31 cellular contexts compared by ENCODE assay signal in genomic region chr4:139904406-139904805, GRCh38.
"Had no signal": no experiment of that assay in that cellular context is flagged by ENCODE, and none has a peak within 500 bp of the region (broad histone marks: within the 10 kb centered on the region; RNA-seq: fewer than 3 reads in every experiment).

No MANE protein-coding gene starts in this region.

- H3K4me3 ChIP-seq: heart left ventricle, neural progenitor cell, right atrium auricular region, smooth muscle cell, thoracic aorta, uterus had no signal

- ATAC-seq: activated CD4-positive, CD25-positive, alpha-beta regulatory T cell treated with anti-CD3 and anti-CD28 coated beads, Interleukin-2, amount 50 U/mL, for 24 hours; activated naive CD8-positive, alpha-beta T cell treated with anti-CD3 and anti-CD28 coated beads, Interleukin-2, amount 50 U/mL, for 24 hours; esophagus mucosa; left colon had no signal

- H3K9me3 ChIP-seq: right atrium auricular region, thoracic aorta, uterus had no signal

- H3K27me3 Mint-ChIP-seq: activated CD4-positive, alpha-beta T cell treated with anti-CD3 and anti-CD28 coated beads, Interleukin-2, amount 10 ng/mL, durations not matched to agents 24 days and 14 days; activated naive CD8-positive, alpha-beta T cell treated with anti-CD3 and anti-CD28 coated beads, Interleukin-2, amount 50 U/mL, for 24 hours; dendritic cell treated with granulocyte-macrophage colony-stimulating factor and Interleukin-4, amounts not matched to agents 40 ng/mL and 50 ng/mL, for 4 days; naive B cell; type B pancreatic cell had no signal

- H3K4me1 Mint-ChIP-seq: activated naive CD8-positive, alpha-beta T cell treated with anti-CD3 and anti-CD28 coated beads, Interleukin-2, amount 50 U/mL, for 24 hours; central memory CD8-positive, alpha-beta T cell had no signal

- H3K27ac ChIP-seq: heart left ventricle, neural progenitor cell, right atrium auricular region, thoracic aorta, WERI-Rb-1 had no signal

- H3K36me3 ChIP-seq: heart left ventricle, neural progenitor cell, right atrium auricular region, thoracic aorta, uterus, WERI-Rb-1 had no signal

- H3K4me3 Mint-ChIP-seq: activated CD4-positive, alpha-beta T cell treated with anti-CD3 and anti-CD28 coated beads, Interleukin-2, amount 10 ng/mL, durations not matched to agents 24 days and 14 days; activated naive CD8-positive, alpha-beta T cell treated with anti-CD3 and anti-CD28 coated beads, Interleukin-2, amount 50 U/mL, for 24 hours; central memory CD8-positive, alpha-beta T cell; dendritic cell treated with granulocyte-macrophage colony-stimulating factor and Interleukin-4, amounts not matched to agents 40 ng/mL and 50 ng/mL, for 4 days; endodermal cell; immature natural killer cell; mesothelial cell of epicardium; naive B cell; neural progenitor cell; T-helper 1 cell treated with Interleukin-12 subunit alpha and Interleukin-12 subunit beta and Interleukin-4 antibody, amounts not matched to agents 30 μg/mL and 1 μg/mL, for 36 hours; type B pancreatic cell had no signal

- H3K27me3 ChIP-seq: heart left ventricle, neural progenitor cell, right atrium auricular region, uterus had no signal

- H3K9me3 Mint-ChIP-seq: activated naive CD8-positive, alpha-beta T cell treated with anti-CD3 and anti-CD28 coated beads, Interleukin-2, amount 50 U/mL, for 24 hours; dendritic cell treated with granulocyte-macrophage colony-stimulating factor and Interleukin-4, amounts not matched to agents 40 ng/mL and 50 ng/mL, for 4 days; immature natural killer cell had no signal

- H3K36me3 Mint-ChIP-seq: type B pancreatic cell had no signal

- H3K27ac Mint-ChIP-seq: activated CD4-positive, alpha-beta T cell treated with anti-CD3 and anti-CD28 coated beads, Interleukin-2, amount 10 ng/mL, durations not matched to agents 24 days and 14 days; activated naive CD8-positive, alpha-beta T cell treated with anti-CD3 and anti-CD28 coated beads, Interleukin-2, amount 50 U/mL, for 24 hours; dendritic cell treated with granulocyte-macrophage colony-stimulating factor and Interleukin-4, amounts not matched to agents 40 ng/mL and 50 ng/mL, for 4 days; endodermal cell; mesothelial cell of epicardium; naive B cell; neural progenitor cell; T-helper 1 cell treated with Interleukin-12 subunit alpha and Interleukin-12 subunit beta and Interleukin-4 antibody, amounts not matched to agents 30 μg/mL and 1 μg/mL, for 36 hours; type B pancreatic cell had no signal

- DNase-seq: activated CD4-positive, alpha-beta T cell treated with anti-CD3 and anti-CD28 coated beads, Interleukin-2, amount 10 ng/mL, durations not matched to agents 24 days and 14 days; activated CD8-positive, alpha-beta memory T cell treated with anti-CD3 and anti-CD28 coated beads for 24 hours; activated gamma-delta T cell; activated naive CD4-positive, alpha-beta T cell treated with anti-CD3 and anti-CD28 coated beads, Interleukin-2, amount 50 U/mL, for 16 hours; activated naive CD8-positive, alpha-beta T cell treated with anti-CD3 and anti-CD28 coated beads, Interleukin-2, amount 50 U/mL, for 24 hours; activated T-cell treated with anti-CD3 and anti-CD28 coated beads, Interleukin-2, amount 50 U/mL, for 1 hour; amygdala; endodermal cell; heart left ventricle; hypothalamus; immature natural killer cell; kidney; left colon; naive B cell; stimulated activated CD4-positive, alpha-beta T cell treated with anti-CD3 and anti-CD28 coated beads, Interleukin-2, amount 100 ng/mL, for 24 hours; stimulated activated naive CD4-positive, alpha-beta T cell treated with Interleukin-2 at 50 U/mL for 16 hours; SW 1271; T-helper 9 cell; uterus; WERI-Rb-1 had no signal
